13 cellular contexts compared by ENCODE assay signal in the genomic region with DNA sequence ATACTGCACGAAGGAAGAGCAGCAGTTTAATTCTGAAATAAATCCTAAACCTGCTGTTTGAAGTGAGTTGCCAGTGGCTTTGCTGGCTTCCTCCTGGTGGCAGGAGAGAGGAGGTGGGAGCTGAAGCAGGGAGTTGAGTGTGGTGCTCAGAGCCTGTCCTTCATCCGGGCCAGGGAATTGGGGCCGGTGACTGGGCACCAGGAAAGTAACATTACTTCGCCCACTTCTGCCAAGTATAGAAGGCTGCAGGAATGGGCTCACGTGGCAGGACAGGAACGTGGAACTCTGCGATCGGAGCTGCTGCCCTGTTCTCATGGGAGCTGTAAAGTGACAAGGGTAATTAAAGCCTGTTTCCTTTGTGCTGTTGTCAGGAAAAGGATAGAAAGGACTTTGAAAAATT. TPM values are rescaled to one million over a fixed set of nuclear protein-coding genes. Genes with fewer than 3 reads are reported as not detected.
A peak's percentile ranks its signal among the peaks of the same experiment; 100 is the strongest.
DNase-seq lines count a peak whose midpoint lies in the region; ATAC-seq and TF ChIP-seq lines count a peak whose summit lies in the region.
"Had no signal": no experiment of that assay in that cellular context is flagged by ENCODE, and none has a peak within 500 bp of the region (broad histone marks: within the 10 kb centered on the region; RNA-seq: fewer than 3 reads in every experiment).

No MANE protein-coding gene starts in this region.

- H3K4me3 ChIP-seq in WERI-Rb-1 (ENCODE audit: low read depth, low read length) (no peak overlapping the region), fibroblast of villous mesenchyme (ENCODE audit: low read depth, low read length) (no peak overlapping the region), retinal pigment epithelial cell (ENCODE audit: low read length) (no peak overlapping the region), vagina (no peak overlapping the region)

- H3K4me1 ChIP-seq in vagina: peaks cover 14% of the 10 kb centered on the region

- H3K36me3 ChIP-seq in WERI-Rb-1 (peaks cover 94% of the 10 kb centered on the region), vagina (peaks cover 0 to 24% of the 10 kb centered on the region in 2 donors)

- ATAC-seq in HG02885 (IDR thresholded peaks at IDR 0.05; ENCODE audit: poor library complexity, unreplicated experiment): no peak
- ATAC-seq: Panc1 had no signal

- H3K9me3 ChIP-seq in WERI-Rb-1 (ENCODE audit: severe bottlenecking) (no peaks in the 10 kb centered on the region), vagina (no peaks in the 10 kb centered on the region)

- TF ChIP-seq POLR2A in vagina (IDR thresholded peaks at IDR 0.05): no peak

- TF ChIP-seq CTCF in WERI-Rb-1 (IDR thresholded peaks at IDR 0.05; ENCODE audit: low read depth, low read length): peak; percentile 31; the same call in 1 of the 2 replicates
- peak; percentile 8 for TF ChIP-seq CTCF in fibroblast of villous mesenchyme (IDR thresholded peaks at IDR 0.05; ENCODE audit: insufficient read depth, low read depth, low read length)
- TF ChIP-seq CTCF in retinal pigment epithelial cell (conservative IDR thresholded peaks at IDR 0.05; ENCODE audit: low read depth, low read length): peak; percentile 26
- no peak for TF ChIP-seq CTCF in vagina (IDR thresholded peaks at IDR 0.05)

- intact Hi-C loops in vagina (cut with DNase I): no loop called here

- peak overlapping the region; percentile 66 for H3K27ac ChIP-seq in WERI-Rb-1
- no peak overlapping the region for H3K27ac ChIP-seq in vagina

- H3K27me3 ChIP-seq in WERI-Rb-1 (ENCODE audit: insufficient read depth, low read depth, severe bottlenecking) (no peaks in the 10 kb centered on the region), vagina (no peaks in the 10 kb centered on the region)

- DNase-seq in ELR (ENCODE audit: low read depth) (peak; percentile 6), WERI-Rb-1 (no peak), fibroblast of villous mesenchyme (ENCODE audit: low read depth) (no peak), retinal pigment epithelial cell (ENCODE audit: low read depth) (no peak), midbrain (lab: John Stamatoyannopoulos, UW) (no peak), KG1 (lab: John Stamatoyannopoulos, UW) (no peak), vagina (ENCODE audit: extremely low spot score in 2 of 2) (no peak)
- DNase-seq: Calu3; cerebellar nuclear complex; NCI-H187; stimulated activated naive CD4-positive, alpha-beta T cell had no signal

RNA-seq across cellular contexts. Expression of gene TOR3A, which starts 8.7 kb away (rescaled TPM):
- total RNA-seq in fibroblast of villous mesenchyme (35.4 and 41.2 TPM in 2 replicates), vagina (20.4 TPM)

Comparison
In these comparisons a context has a peak if more than half of its experiments do, and no peak if none do; other contexts are left out.
1. CTCF ChIP-seq: peak in WERI-Rb-1 (single experiment), fibroblast of villous mesenchyme (single experiment) and retinal pigment epithelial cell (single experiment); none in vagina (0 of 3).